ENCODE assay signal across 21 cellular contexts in the genomic region with DNA sequence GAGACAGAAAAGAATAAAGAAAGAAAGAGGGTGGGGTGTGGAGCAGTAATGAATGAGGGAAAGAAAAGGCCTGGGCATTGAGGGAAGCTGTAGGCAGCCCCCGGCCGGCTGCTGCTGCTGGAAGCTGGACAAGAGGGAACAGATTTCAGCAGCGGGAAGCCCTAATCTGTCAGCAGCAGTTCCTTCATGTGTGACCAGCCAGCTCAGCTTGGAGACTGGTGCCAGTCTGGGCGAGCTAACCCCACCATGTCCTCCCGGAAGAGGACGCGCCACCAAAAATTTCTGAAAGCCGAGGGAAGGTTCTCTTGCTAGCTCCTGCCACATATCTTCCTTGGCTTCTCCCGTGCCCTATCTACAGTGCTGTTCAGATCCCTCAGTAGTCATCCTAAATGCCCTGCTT.
DNase-seq lines count a peak whose midpoint lies in the region; ATAC-seq, FAIRE-seq and TF ChIP-seq lines count a peak whose summit lies in the region.
"Had no signal": no experiment of that assay in that cellular context is flagged by ENCODE, and none has a peak within 500 bp of the region (broad histone marks: within the 10 kb centered on the region; RNA-seq: fewer than 3 reads in every experiment).

No MANE protein-coding gene starts in this region.

- H2AFZ ChIP-seq in H1 (ENCODE audit: low read length) = no peak overlapping the region

- H2BK120ac ChIP-seq in H1 (replicated peaks; ENCODE audit: low read depth, low read length) = peak overlapping the region; percentile 23

- no peaks in the 10 kb centered on the region for H4K20me1 ChIP-seq in H1 (replicated peaks in 1 of 2; ENCODE audit: control insufficient read depth in 1 of 2, insufficient read depth in 2 of 2, low read length in 2 of 2)

- H3K23me2 ChIP-seq in H1 (ENCODE audit: low read depth, low read length) = no peaks in the 10 kb centered on the region

- H2BK20ac ChIP-seq in H1 (ENCODE audit: low read length) = no peak overlapping the region

- DNase-seq in DMS 273 (lab: John Stamatoyannopoulos, UW; ENCODE audit: unreplicated experiment) (peak; percentile 39), DMS 273 treated with DMSO at 0.1 percent for 48 hours (lab: John Stamatoyannopoulos, UW) (no peak), astrocyte of the hippocampus (ENCODE audit: low read depth, low spot score) (peak; percentile 13), H1 (ENCODE audit: low read depth in 1 of 2, low spot score in 2 of 2) (no peak), posterior cingulate gyrus (peak in 6 of 10 donors; percentile 19 to 83 (median 58)), coronary artery (ENCODE audit: low spot score) (no peak), GM03348 (ENCODE audit: low spot score) (no peak)
- no peak for DNase-seq in activated naive CD4-positive, alpha-beta T cell treated with anti-CD3 and anti-CD28 coated beads, Interleukin-2, amount 50 U/mL, for 72 hours (ENCODE audit: low spot score in 2 of 2)
- DNase-seq: DMS153, NCI-H1930, NCI-H226, PC-3, RPMI8226, SHP77 treated with DMSO at 0.1 percent for 48 hours had no signal

- TF ChIP-seq CTCF in H1 (IDR thresholded peaks at IDR 0.05; ENCODE audit: control extremely low read depth in 1 of 3, insufficient read depth in 1 of 3, low read depth in 1 of 3, low read length in 3 of 3) (no peak), coronary artery (IDR thresholded peaks at IDR 0.05) (no peak)

- H3K27ac Mint-ChIP-seq in activated naive CD4-positive, alpha-beta T cell treated with anti-CD3 and anti-CD28 coated beads, Interleukin-2, amount 50 U/mL, for 72 hours = no peak overlapping the region
- H3K27ac Mint-ChIP-seq: CD14-positive monocyte had no signal

- H2BK5ac ChIP-seq in H1 (ENCODE audit: low read depth, low read length) = no peak overlapping the region

- intact Hi-C loops in posterior cingulate gyrus (cut with DNase I) = no loop called here

- H3K9me3 Mint-ChIP-seq in activated naive CD4-positive, alpha-beta T cell treated with anti-CD3 and anti-CD28 coated beads, Interleukin-2, amount 50 U/mL, for 72 hours = no peaks in the 10 kb centered on the region

- CTCF ChIA-PET in H1 (lab: Charles Lee; ENCODE audit: partially characterized antibody) = interaction anchor here (0.7 to 2.4 kb wide), 9 partner anchors 21 to 239 kb away, joined by 3 to 10 read pairs (median 4); partner anchors contain the start of gene GRIN2B

- no peak overlapping the region for H3K9ac ChIP-seq in H1 (replicated peaks in 1 of 4; ENCODE audit: extremely low read depth in 1 of 4, low read depth in 3 of 4, low read length in 3 of 4)

- H4K5ac ChIP-seq in H1 (ENCODE audit: insufficient read length, low read depth, low read length) = no peak overlapping the region

- TF ChIP-seq EP300 in H1 (IDR thresholded peaks at IDR 0.05; ENCODE audit: borderline replicate concordance in 1 of 2, low read depth in 2 of 2, low read length in 2 of 2) = no peak

- no peak overlapping the region for H3K14ac ChIP-seq in H1 (ENCODE audit: insufficient read length)

- H3K36me3 Mint-ChIP-seq in activated naive CD4-positive, alpha-beta T cell treated with anti-CD3 and anti-CD28 coated beads, Interleukin-2, amount 50 U/mL, for 72 hours = no peaks in the 10 kb centered on the region
- H3K36me3 Mint-ChIP-seq: CD14-positive monocyte had no signal

- H3K4me2 ChIP-seq in H1 (ENCODE audit: insufficient read depth in 1 of 2, low read depth in 2 of 2, low read length in 2 of 2) = no peak overlapping the region

- TF ChIP-seq POLR2A in H1 (IDR thresholded peaks at IDR 0.05; ENCODE audit: control extremely low read depth in 1 of 2, low read depth in 2 of 2, low read length in 2 of 2) = no peak

- H3K56ac ChIP-seq in H1 (replicated peaks; ENCODE audit: insufficient read length, low read depth, low read length) = no peak overlapping the region

- no peak overlapping the region for H4K8ac ChIP-seq in H1 (ENCODE audit: extremely low read depth, insufficient read depth, low read length)

- no peak overlapping the region for H3K18ac ChIP-seq in H1 (ENCODE audit: extremely low read depth, low read length)

- WGBS in H1 (ENCODE audit: extremely low coverage in 1 of 2, insufficient coverage in 1 of 2, insufficient read length in 1 of 2, insufficient replicate concordance in 2 of 2, low coverage in 1 of 2, low lambda C conversion rate in 2 of 2, missing lambda C conversion rate in 1 of 2), 2 experiments = 95% methylated on average over 9 of the region's 9 CpGs; no CpG with 5 or more reads in 1 of the 2 experiments

- H2BK15ac ChIP-seq in H1 (ENCODE audit: low read length) = no peak overlapping the region

- H3K79me1 ChIP-seq in H1 (ENCODE audit: low read depth, low read length) = no peaks in the 10 kb centered on the region

- H3K4me3 ChIP-seq in H1 (ENCODE audit: extremely low read depth in 1 of 4, insufficient read depth in 2 of 4, low read depth in 3 of 4, low read length in 4 of 4) (no peak overlapping the region), coronary artery (no peak overlapping the region)
- H3K4me3 ChIP-seq: K562 had no signal

- no peaks in the 10 kb centered on the region for H3K79me2 ChIP-seq in H1 (ENCODE audit: control insufficient read depth in 1 of 2, insufficient read depth in 2 of 2, low read length in 2 of 2)

- H3K4me1 ChIP-seq in H1 (replicated peaks in 1 of 4; ENCODE audit: control insufficient read depth in 3 of 4, insufficient read depth in 4 of 4, low read length in 3 of 4) = peaks cover 5 to 27% (median 19%) of the 10 kb centered on the region in 4 experiments; a peak in 6 of 7 replicates

- POLR2A ChIA-PET in H1 (lab: Charles Lee; ENCODE audit: partially characterized antibody) = no interaction called here

- ATAC-seq in activated naive CD4-positive, alpha-beta T cell treated with anti-CD3 and anti-CD28 coated beads, Interleukin-2, amount 50 U/mL, for 72 hours = no peak
- ATAC-seq: K562, PC-3, SK-N-SH treated with all-trans-retinoic acid at 6 μM for 48 hours had no signal

- no peak for TF ChIP-seq RAD21 in H1 (IDR thresholded peaks at IDR 0.05 in 1 of 2, conservative IDR thresholded peaks at IDR 0.05 in 1 of 2; ENCODE audit: low read depth in 2 of 2, low read length in 2 of 2)

- peaks cover 0 to 4% (median 0%) of the 10 kb centered on the region in 4 experiments; a peak in 3 of 7 replicates for H3K27me3 ChIP-seq in H1 (replicated peaks in 1 of 4; ENCODE audit: control insufficient read depth in 3 of 4, extremely low read depth in 1 of 4, insufficient read depth in 3 of 4, low read length in 3 of 4)

- no peak overlapping the region for H2BK12ac ChIP-seq in H1 (ENCODE audit: low read depth, low read length)

- no peak overlapping the region for H4K91ac ChIP-seq in H1 (replicated peaks; ENCODE audit: insufficient read length, low read length)

- H3K9me3 ChIP-seq in H1 (ENCODE audit: insufficient read depth in 2 of 2, low read depth in 1 of 2, low read length in 1 of 2) = no peaks in the 10 kb centered on the region

- H3K36me3 ChIP-seq in H1 (ENCODE audit: control insufficient read depth in 2 of 4, insufficient read depth in 4 of 4, low read length in 3 of 4) = no peaks in the 10 kb centered on the region

- H3K4ac ChIP-seq in H1 (replicated peaks; ENCODE audit: insufficient read length, low read depth, low read length) = no peak overlapping the region

- no peak for FAIRE-seq in H1 (lab: Jason Lieb, UNC)
- FAIRE-seq: GM12892, GM18507, H54, K562 had no signal

- H3K27ac ChIP-seq in H1 (ENCODE audit: low read depth, low read length) = no peak overlapping the region
- no peak overlapping the region for H3K27ac ChIP-seq in coronary artery
- H3K27ac ChIP-seq: 22Rv1 had no signal

- H3K23ac ChIP-seq in H1 (ENCODE audit: insufficient read length) = no peak overlapping the region

- H2AK5ac ChIP-seq in H1 (ENCODE audit: low read depth, low read length) = no peak overlapping the region

TF ChIP-seq in H1, 55 proteins besides CTCF, POLR2A, EP300 and RAD21:
- TF ChIP-seq ATF3 (IDR thresholded peaks at IDR 0.05; ENCODE audit: insufficient read depth, low read depth, low read length) = no peak
- no peak for TF ChIP-seq ZNF274 (IDR thresholded peaks at IDR 0.05; ENCODE audit: borderline replicate concordance, extremely low read depth, low read length)
- TF ChIP-seq NRF1 (IDR thresholded peaks at IDR 0.05; ENCODE audit: low read depth, low read length) = no peak
- no peak for TF ChIP-seq CBX5 (IDR thresholded peaks at IDR 0.05; ENCODE audit: low read depth, low read length)
- no peak for TF ChIP-seq GTF2F1 (IDR thresholded peaks at IDR 0.05; ENCODE audit: borderline replicate concordance, low read depth, low read length)
- TF ChIP-seq BRCA1 (IDR thresholded peaks at IDR 0.05; ENCODE audit: low read depth, low read length) = no peak
- no peak for TF ChIP-seq TAF1 (IDR thresholded peaks at IDR 0.05; ENCODE audit: low read depth, low read length)
- no peak for TF ChIP-seq YY1 (IDR thresholded peaks at IDR 0.05; ENCODE audit: low read depth, low read length)
- TF ChIP-seq CTBP2 (IDR thresholded peaks at IDR 0.05; ENCODE audit: borderline replicate concordance, insufficient read depth, insufficient read length, low read length) = no peak
- no peak for TF ChIP-seq NANOG (IDR thresholded peaks at IDR 0.05; ENCODE audit: insufficient read depth, low read depth, low read length, poor library complexity, severe bottlenecking)
- TF ChIP-seq E2F6 (IDR thresholded peaks at IDR 0.05) = no peak
- no peak for TF ChIP-seq EGR1 (IDR thresholded peaks at IDR 0.05; ENCODE audit: borderline replicate concordance, low read depth, low read length)
- no peak for TF ChIP-seq EZH2 (IDR thresholded peaks at IDR 0.05; ENCODE audit: low read depth, low read length, severe bottlenecking)
- no peak for TF ChIP-seq CBX8 (IDR thresholded peaks at IDR 0.05; ENCODE audit: borderline replicate concordance, low read depth, low read length)

Comparison
In these comparisons a context has a peak if more than half of its experiments do, and no peak if none do; other contexts are left out.
1. DNase-seq: peak in DMS 273 (single experiment), astrocyte of the hippocampus (single experiment) and posterior cingulate gyrus (6 of 10); none in DMS 273 treated with DMSO at 0.1 percent for 48 hours (single experiment), H1 (0 of 2), coronary artery (single experiment), activated naive CD4-positive, alpha-beta T cell treated with anti-CD3 and anti-CD28 coated beads, Interleukin-2, amount 50 U/mL, for 72 hours (0 of 2) and GM03348 (single experiment).